Comparison of ENCODE assay signal across 34 cellular contexts in the genomic region with DNA sequence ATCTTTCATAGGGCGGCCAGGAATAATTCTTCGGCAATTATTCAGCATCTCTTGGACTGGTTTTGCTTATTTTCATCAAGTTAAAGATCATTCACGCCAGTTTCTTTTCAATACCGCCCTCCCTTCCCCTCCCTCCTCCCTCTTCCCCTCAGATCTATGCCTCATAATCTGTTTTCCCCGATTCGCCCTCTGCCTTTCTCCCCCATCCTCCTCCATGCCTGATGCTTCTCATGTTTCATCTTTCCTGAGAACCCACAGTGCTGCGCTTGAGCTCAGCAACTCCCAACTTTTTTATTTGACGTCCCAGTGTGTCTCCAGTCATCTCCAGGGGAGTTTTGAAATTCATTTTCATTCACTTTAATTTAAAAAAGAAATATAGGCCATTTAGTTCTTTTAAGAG.
"Had no signal": no experiment of that assay in that cellular context is flagged by ENCODE, and none has a peak within 500 bp of the region (broad histone marks: within the 10 kb centered on the region; RNA-seq: fewer than 3 reads in every experiment).

No MANE protein-coding gene starts in this region.

- H3K36me3 Mint-ChIP-seq: activated naive CD8-positive, alpha-beta T cell treated with anti-CD3 and anti-CD28 coated beads for 36 hours; IgD-negative memory B cell had no signal

- H3K9me3 Mint-ChIP-seq: activated CD4-positive, alpha-beta T cell treated with anti-CD3 and anti-CD28 coated beads, Interleukin-2, amount 10 ng/mL, durations not matched to agents 24 days and 14 days; activated CD8-positive, alpha-beta T cell treated with anti-CD3 and anti-CD28 coated beads for 36 hours; activated naive CD8-positive, alpha-beta T cell treated with anti-CD3 and anti-CD28 coated beads for 36 hours had no signal

- H3K9ac ChIP-seq: SK-N-SH had no signal

- H3K36me3 ChIP-seq: brain microvascular endothelial cell, Peyer's patch, SJSA1 had no signal

- H3K27ac ChIP-seq: brain microvascular endothelial cell, Peyer's patch, SJSA1 had no signal

- H3K4me1 ChIP-seq: Peyer's patch, SJSA1 had no signal

- H3K27ac Mint-ChIP-seq: activated B cell treated with CpG ODN at 0.5 μM for 24 hours; activated CD4-positive, alpha-beta T cell treated with anti-CD3 and anti-CD28 coated beads, Interleukin-2, amount 10 ng/mL, durations not matched to agents 24 days and 14 days; activated CD8-positive, alpha-beta T cell treated with anti-CD3 and anti-CD28 coated beads for 36 hours; activated naive CD8-positive, alpha-beta T cell treated with anti-CD3 and anti-CD28 coated beads for 36 hours; activated T-cell treated with anti-CD3 and anti-CD28 coated beads, Interleukin-2, amount 50 U/mL, for 72 hours; activated T-helper 17 cell treated with anti-CD3 and anti-CD28 coated beads, Interleukin-2, amount 50 U/mL, for 72 hours; IgD-negative memory B cell; T-helper 1 cell treated with Interleukin-12 subunit alpha and Interleukin-12 subunit beta and Interleukin-4 antibody, amounts not matched to agents 30 μg/mL and 1 μg/mL, for 36 hours; T-helper 2 cell treated with Interferon-gamma antibody and Interleukin-4, amounts not matched to agents 5 μg/mL and 100 μg/mL, for 36 hours had no signal

- H3K4me3 ChIP-seq: Peyer's patch, SJSA1 had no signal

- H3K4me2 ChIP-seq: SK-N-SH had no signal

- DNase-seq: activated B cell treated with CpG ODN at 0.5 μM for 24 hours; activated CD4-positive, alpha-beta T cell treated with anti-CD3 and anti-CD28 coated beads for 1 hour; activated CD4-positive, alpha-beta T cell treated with anti-CD3 and anti-CD28 coated beads, Interleukin-2, amount 10 ng/mL, durations not matched to agents 24 days and 14 days; activated CD4-positive, alpha-beta T cell treated with anti-CD3 and anti-CD28 coated beads, Interleukin-2, amount 50 U/mL, for 4 hours; activated CD8-positive, alpha-beta T cell treated with anti-CD3 and anti-CD28 coated beads for 36 hours; activated effector memory CD4-positive, alpha-beta T cell treated with anti-CD3 and anti-CD28 coated beads, Interleukin-2, amount 50 U/mL, for 16 hours; activated naive CD4-positive, alpha-beta T cell; activated naive CD4-positive, alpha-beta T cell treated with anti-CD3 and anti-CD28 coated beads, Interleukin-2, amount 50 U/mL, for 16 hours; activated naive CD8-positive, alpha-beta T cell treated with anti-CD3 and anti-CD28 coated beads for 36 hours; activated T-cell treated with anti-CD3 and anti-CD28 coated beads, Interleukin-2, amount 50 U/mL, for 1 hour; activated T-cell treated with anti-CD3 and anti-CD28 coated beads, Interleukin-2, amount 50 U/mL, for 72 hours; amniotic stem cell; aorta; brain microvascular endothelial cell; central memory CD4-positive, alpha-beta T cell; Karpas-422; KBM-7; NCI-H146; NCI-H1930; NCI-H2081 treated with DMSO at 0.1 percent for 48 hours; NCI-H226; NCI-H446 treated with DMSO at 0.1 percent for 48 hours; NCI-H69; NK-92 treated with Interleukin-12 subunit alpha and Interleukin-12 subunit beta, amount 100 ng/mL, for 24 hours; PC-3; Peyer's patch; RPMI8226; SHP77 treated with DMSO at 0.1 percent for 48 hours; SK-N-SH had no signal

- ATAC-seq: activated CD8-positive, alpha-beta T cell treated with anti-CD3 and anti-CD28 coated beads for 36 hours; activated T-cell treated with anti-CD3 and anti-CD28 coated beads, Interleukin-2, amount 50 U/mL, for 72 hours; activated T-helper 17 cell treated with anti-CD3 and anti-CD28 coated beads, Interleukin-2, amount 50 U/mL, for 72 hours; PC-3 had no signal

- H3K27me3 Mint-ChIP-seq: activated B cell treated with CpG ODN at 0.5 μM for 24 hours; activated CD4-positive, alpha-beta T cell treated with anti-CD3 and anti-CD28 coated beads, Interleukin-2, amount 10 ng/mL, durations not matched to agents 24 days and 14 days; activated T-helper 17 cell treated with anti-CD3 and anti-CD28 coated beads, Interleukin-2, amount 50 U/mL, for 72 hours; IgD-negative memory B cell had no signal

- H3K9me3 ChIP-seq: Peyer's patch, SJSA1, SK-N-SH had no signal

- H3K4me1 Mint-ChIP-seq: activated B cell treated with CpG ODN at 0.5 μM for 24 hours; activated CD4-positive, alpha-beta T cell treated with anti-CD3 and anti-CD28 coated beads, Interleukin-2, amount 10 ng/mL, durations not matched to agents 24 days and 14 days; activated naive CD8-positive, alpha-beta T cell treated with anti-CD3 and anti-CD28 coated beads for 36 hours; activated T-helper 17 cell treated with anti-CD3 and anti-CD28 coated beads, Interleukin-2, amount 50 U/mL, for 72 hours; IgD-negative memory B cell had no signal

- H3K4me3 Mint-ChIP-seq: activated B cell treated with CpG ODN at 0.5 μM for 24 hours; activated CD4-positive, alpha-beta T cell treated with anti-CD3 and anti-CD28 coated beads, Interleukin-2, amount 10 ng/mL, durations not matched to agents 24 days and 14 days; activated CD8-positive, alpha-beta T cell treated with anti-CD3 and anti-CD28 coated beads for 36 hours; activated naive CD8-positive, alpha-beta T cell treated with anti-CD3 and anti-CD28 coated beads for 36 hours; activated T-cell treated with anti-CD3 and anti-CD28 coated beads, Interleukin-2, amount 50 U/mL, for 72 hours; activated T-helper 17 cell treated with anti-CD3 and anti-CD28 coated beads, Interleukin-2, amount 50 U/mL, for 72 hours; T-helper 1 cell treated with Interleukin-12 subunit alpha and Interleukin-12 subunit beta and Interleukin-4 antibody, amounts not matched to agents 30 μg/mL and 1 μg/mL, for 36 hours; T-helper 2 cell treated with Interferon-gamma antibody and Interleukin-4, amounts not matched to agents 5 μg/mL and 100 μg/mL, for 36 hours had no signal

- H3K27me3 ChIP-seq: brain microvascular endothelial cell, Peyer's patch, SJSA1 had no signal
